9 cellular contexts compared by ENCODE assay signal in genomic region chr12:3199551-3200031, GRCh38.
DNase-seq lines count a peak whose midpoint lies in the region; ATAC-seq and TF ChIP-seq lines count a peak whose summit lies in the region.
"Had no signal": no experiment of that assay in that cellular context is flagged by ENCODE, and none has a peak within 500 bp of the region (broad histone marks: within the 10 kb centered on the region; RNA-seq: fewer than 3 reads in every experiment).

No MANE protein-coding gene starts in this region.

- intact Hi-C loops in esophagus muscularis mucosa (cut with DNase I), result loop anchor here (2.0 to 5.0 kb wide), 3 partner anchors 63 to 127 kb away; no protein-coding TSS in a partner anchor

- H3K79me2 ChIP-seq in neural progenitor cell (ENCODE audit: low read depth), result no peaks in the 10 kb centered on the region

- H3F3A ChIP-seq in neural progenitor cell (ENCODE audit: low read depth), result peaks cover 30% of the 10 kb centered on the region

- DNase-seq in AG09309 (ENCODE audit: low read depth) (no peak), NCI-H526 (lab: John Stamatoyannopoulos, UW) (peak; percentile 42 to 79), esophagus muscularis mucosa (ENCODE audit: extremely low spot score) (no peak), neural progenitor cell (ENCODE audit: low spot score) (peak; percentile 69), NK-92 (lab: John Stamatoyannopoulos, UW; ENCODE audit: unreplicated experiment) (no peak), HT-29 (ENCODE audit: low spot score) (no peak)
- no peak for DNase-seq in CD8-positive, alpha-beta memory T cell

- H3K27ac ChIP-seq in esophagus muscularis mucosa (replicated peaks in 1 of 4) (peak overlapping the region in 2 of 4 donors; percentile 10 to 40), neural progenitor cell (no peak overlapping the region)
- H3K27ac ChIP-seq in CD8-positive, alpha-beta memory T cell (ENCODE audit: low read depth, low read length), result no peak overlapping the region
- H3K27ac ChIP-seq: neutrophil had no signal

- POLR2A ChIA-PET in CD8-positive, alpha-beta memory T cell (lab: Charles Lee), result no interaction called here

- H3K36me3 ChIP-seq in esophagus muscularis mucosa, result no peaks in the 10 kb centered on the region
- no peaks in the 10 kb centered on the region for H3K36me3 ChIP-seq in neural progenitor cell
- H3K36me3 ChIP-seq in CD8-positive, alpha-beta memory T cell (ENCODE audit: insufficient read depth, low read length), result no peaks in the 10 kb centered on the region
- H3K36me3 ChIP-seq: neutrophil had no signal

- CTCF ChIA-PET in CD8-positive, alpha-beta memory T cell (lab: Charles Lee), result no interaction called here

- H3K4me1 ChIP-seq in esophagus muscularis mucosa (peaks cover 38 to 49% (median 41%) of the 10 kb centered on the region in 4 donors), neural progenitor cell (peaks cover 33% of the 10 kb centered on the region)
- H3K4me1 ChIP-seq in CD8-positive, alpha-beta memory T cell (ENCODE audit: insufficient read depth, low read length), result no peaks in the 10 kb centered on the region

- peak overlapping the region; percentile 91 for H3K4me2 ChIP-seq in neural progenitor cell

- TF ChIP-seq CTCF in AG09309 (IDR thresholded peaks at IDR 0.05; ENCODE audit: control insufficient read depth, insufficient read depth, low read depth, low read length, missing control alignments) (no peak), esophagus muscularis mucosa (IDR thresholded peaks at IDR 0.05) (no peak), neural progenitor cell (IDR thresholded peaks at IDR 0.05) (no peak)

- H3K27ac Mint-ChIP-seq in neural progenitor cell, result no peak overlapping the region
- no peak overlapping the region for H3K27ac Mint-ChIP-seq in CD8-positive, alpha-beta memory T cell

- WGBS in esophagus muscularis mucosa, result 4% methylated on average over 15 of the region's 45 CpGs

- peaks cover 72% of the 10 kb centered on the region for H4K20me1 ChIP-seq in neural progenitor cell (ENCODE audit: low read depth)

- peaks cover 42% of the 10 kb centered on the region for H3K27me3 Mint-ChIP-seq in neural progenitor cell (ENCODE audit: insufficient read depth, low read depth)
- H3K27me3 Mint-ChIP-seq in CD8-positive, alpha-beta memory T cell, result peaks cover 35 to 37% of the 10 kb centered on the region in 2 donors

- ATAC-seq in HG02571 (IDR thresholded peaks at IDR 0.05; ENCODE audit: unreplicated experiment), result no peak

- H3K4me1 Mint-ChIP-seq in neural progenitor cell, result peaks cover 49% of the 10 kb centered on the region
- H3K4me1 Mint-ChIP-seq in CD8-positive, alpha-beta memory T cell, result peaks cover 3 to 16% (median 4%) of the 10 kb centered on the region in 3 donors

- H3K4me3 Mint-ChIP-seq in neural progenitor cell, result peak overlapping the region; percentile 89
- peak overlapping the region in 1 of 7 donors; percentile 34 for H3K4me3 Mint-ChIP-seq in CD8-positive, alpha-beta memory T cell

- H2AFZ ChIP-seq in neural progenitor cell (replicated peaks), result no peak overlapping the region

- H3K9me3 Mint-ChIP-seq in neural progenitor cell, result peaks cover 3% of the 10 kb centered on the region
- H3K9me3 Mint-ChIP-seq in CD8-positive, alpha-beta memory T cell, result no peaks in the 10 kb centered on the region

- no peak for TF ChIP-seq EP300 in esophagus muscularis mucosa (IDR thresholded peaks at IDR 0.05)

- no peak for TF ChIP-seq POLR2A in esophagus muscularis mucosa (IDR thresholded peaks at IDR 0.05; ENCODE audit: low read depth)

- no peak overlapping the region for H3K9ac ChIP-seq in neural progenitor cell

- H3K36me3 Mint-ChIP-seq in neural progenitor cell, result peaks cover 3% of the 10 kb centered on the region
- no peaks in the 10 kb centered on the region for H3K36me3 Mint-ChIP-seq in CD8-positive, alpha-beta memory T cell

- no peaks in the 10 kb centered on the region for H3K9me3 ChIP-seq in esophagus muscularis mucosa
- no peaks in the 10 kb centered on the region for H3K9me3 ChIP-seq in neural progenitor cell (ENCODE audit: low read depth)
- H3K9me3 ChIP-seq in CD8-positive, alpha-beta memory T cell (ENCODE audit: low read length), result no peaks in the 10 kb centered on the region
- H3K9me3 ChIP-seq: neutrophil had no signal

- H3K4me3 ChIP-seq in AG09309 (ENCODE audit: control insufficient read depth, low read depth, low read length), result peak overlapping the region; percentile 50
- H3K4me3 ChIP-seq in esophagus muscularis mucosa, result peak overlapping the region; percentile 56 to 63 (median 58)
- H3K4me3 ChIP-seq in neural progenitor cell, result peak overlapping the region; percentile 63
- H3K4me3 ChIP-seq in CD8-positive, alpha-beta memory T cell (ENCODE audit: low read length), result no peak overlapping the region

- peaks cover 0 to 19% (median 0%) of the 10 kb centered on the region in 4 donors for H3K27me3 ChIP-seq in esophagus muscularis mucosa
- peaks cover 53% of the 10 kb centered on the region for H3K27me3 ChIP-seq in neural progenitor cell
- H3K27me3 ChIP-seq in CD8-positive, alpha-beta memory T cell (ENCODE audit: insufficient read depth, low read length, poor library complexity, severe bottlenecking), result peaks cover 3% of the 10 kb centered on the region

Comparison
In these comparisons a context has a peak if more than half of its experiments do, and no peak if none do; other contexts are left out.
1. DNase-seq: peak in NCI-H526 (2 of 2) and neural progenitor cell (single experiment); none in AG09309 (single experiment), esophagus muscularis mucosa (single experiment), NK-92 (single experiment), CD8-positive, alpha-beta memory T cell (0 of 5) and HT-29 (single experiment).